ENCODE assay signal across 11 cellular contexts in the genomic region with DNA sequence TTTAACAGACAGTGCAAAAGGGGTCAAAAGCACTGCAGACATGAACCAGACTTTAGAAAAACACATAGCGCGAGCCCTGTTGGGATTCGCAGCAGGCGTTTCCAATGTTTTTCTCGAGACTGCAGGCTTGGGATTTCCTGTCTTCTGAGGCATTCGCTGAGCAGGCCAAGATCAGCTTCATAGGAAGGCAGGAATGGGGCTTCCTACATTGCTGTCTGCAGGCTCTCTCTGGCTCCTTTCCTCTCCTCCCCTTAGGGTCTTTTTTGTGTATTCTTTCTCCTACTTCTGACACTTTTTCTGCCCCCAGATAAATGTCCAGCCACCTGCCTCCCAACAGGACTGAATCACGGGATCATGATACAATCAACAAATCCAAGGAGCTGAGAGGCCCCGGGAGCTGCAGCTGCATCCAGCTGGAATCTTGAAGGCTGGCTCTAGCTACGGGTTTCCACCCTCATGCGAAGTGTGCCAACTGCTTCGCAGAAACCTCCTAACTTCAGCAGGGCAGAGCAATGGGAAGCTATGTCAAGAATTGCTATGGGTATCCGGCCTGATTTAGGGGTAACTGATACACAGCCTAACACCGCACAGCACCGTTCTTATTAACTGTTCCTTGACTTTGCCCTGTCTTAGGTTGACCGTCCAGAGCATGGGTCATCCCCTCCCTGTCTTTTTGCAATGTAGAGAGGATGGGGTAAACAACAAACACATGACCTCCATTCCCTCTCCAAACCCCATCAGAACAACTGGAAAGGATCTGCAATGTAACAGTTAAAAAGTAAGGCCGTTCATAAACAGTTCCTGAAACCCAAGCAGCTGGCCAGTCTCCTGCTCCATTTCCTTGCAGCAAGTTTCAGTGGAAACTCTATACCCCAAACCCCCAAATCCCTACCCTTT. TPM values are rescaled to one million over a fixed set of nuclear protein-coding genes. Genes with fewer than 3 reads are reported as not detected.
DNase-seq lines count a peak whose midpoint lies in the region; TF ChIP-seq lines count a peak whose summit lies in the region.
"Had no signal": no experiment of that assay in that cellular context is flagged by ENCODE, and none has a peak within 500 bp of the region (broad histone marks: within the 10 kb centered on the region; RNA-seq: fewer than 3 reads in every experiment).

No MANE protein-coding gene starts in this region.

- DNase-seq in Daoy (ENCODE audit: low read depth) (peak; percentile 33), brain microvascular endothelial cell (peak; percentile 79), iPS-NIHi7 (ENCODE audit: extremely low spot score) (peak; percentile 38), retina (peak; percentile 48), Caco-2 (no peak), NCI-H524 treated with DMSO at 0.1 percent for 48 hours (lab: John Stamatoyannopoulos, UW) (no peak), HuH-7 (ENCODE audit: low spot score) (no peak)
- DNase-seq in stimulated activated CD4-positive, alpha-beta T cell treated with anti-CD3 and anti-CD28 coated beads, Interleukin-4, amount 100 ng/mL, for 1 hour = no peak
- DNase-seq: activated T-cell treated with anti-CD3 and anti-CD28 coated beads, Interleukin-2, amount 50 U/mL, for 1 hour; CD4-positive, CD25-positive, alpha-beta regulatory T cell; effector memory CD8-positive, alpha-beta T cell had no signal

- intact Hi-C loops in Caco-2 (cut with micrococcal nuclease; ENCODE audit: unreplicated experiment) = loop anchor here (5.0 to 10.0 kb wide), 2 partner anchors 40 to 402 kb away; a partner anchor contains a TSS

- TF ChIP-seq CTCF in brain microvascular endothelial cell (IDR thresholded peaks at IDR 0.05; ENCODE audit: low read depth, low read length, missing control alignments) (no peak), Caco-2 (IDR thresholded peaks at IDR 0.05; ENCODE audit: insufficient read depth in 1 of 2, low read depth in 1 of 2, low read length in 1 of 2, severe bottlenecking in 1 of 2, unreplicated experiment in 1 of 2) (no peak)

- H3K9me3 Mint-ChIP-seq in Caco-2 (ENCODE audit: unreplicated experiment) = peaks cover 6% of the 10 kb centered on the region
- H3K9me3 Mint-ChIP-seq: effector memory CD8-positive, alpha-beta T cell had no signal

- no peak overlapping the region for H3K4me3 ChIP-seq in brain microvascular endothelial cell (ENCODE audit: low read depth, low read length)
- H3K4me3 ChIP-seq in Caco-2 (ENCODE audit: low read depth, low read length) = no peak overlapping the region

- POLR2A ChIA-PET in Caco-2 (lab: Charles Lee) = interaction anchor here (1.2 kb wide), 1 partner anchor 255 kb away, joined by 6 read pairs; a partner anchor contains a TSS

- H3K4me1 ChIP-seq in Caco-2 = no peaks in the 10 kb centered on the region

- CTCF ChIA-PET in Caco-2 (lab: Charles Lee) = interaction anchor here (1.0 kb wide), 1 partner anchor 254 kb away, joined by 3 read pairs; no protein-coding TSS in a partner anchor

- H3K27ac ChIP-seq in brain microvascular endothelial cell = peak overlapping the region; percentile 77

- H3K36me3 ChIP-seq in brain microvascular endothelial cell (replicated peaks) (peaks cover 25% of the 10 kb centered on the region), Caco-2 (ENCODE audit: control insufficient read depth, insufficient read depth, low read length) (peaks cover 4% of the 10 kb centered on the region)

- 0 out of 2 replicates have a peak, but pooled peaks cover 1% of the 10 kb centered on the region for H3K9me3 ChIP-seq in Caco-2

- no TSS peak for BruUV-seq in Caco-2 (replicated peaks; lab: Mats Ljungman, UMichigan)

- in situ Hi-C loops in brain microvascular endothelial cell (cut with HindIII; ENCODE audit: low pct_ligation_motif_present, low sequenced_read_pairs) = no loop called here

- no peak overlapping the region for H3K4me3 Mint-ChIP-seq in Caco-2 (ENCODE audit: unreplicated experiment)
- H3K4me3 Mint-ChIP-seq: CD4-positive, CD25-positive, alpha-beta regulatory T cell; effector memory CD8-positive, alpha-beta T cell had no signal

- H3K27me3 Mint-ChIP-seq in Caco-2 (ENCODE audit: insufficient read depth, unreplicated experiment) = no peaks in the 10 kb centered on the region
- H3K27me3 Mint-ChIP-seq: CD4-positive, CD25-positive, alpha-beta regulatory T cell had no signal

- H3K36me3 Mint-ChIP-seq in Caco-2 (ENCODE audit: insufficient read depth, unreplicated experiment) = peaks cover 54% of the 10 kb centered on the region
- H3K36me3 Mint-ChIP-seq: CD4-positive, CD25-positive, alpha-beta regulatory T cell had no signal

- H3K27me3 ChIP-seq in brain microvascular endothelial cell (replicated peaks) (no peaks in the 10 kb centered on the region), Caco-2 (replicated peaks; ENCODE audit: control insufficient read depth, insufficient read depth, low read length) (no peaks in the 10 kb centered on the region)

- no peaks in the 10 kb centered on the region for H3K4me1 Mint-ChIP-seq in Caco-2 (ENCODE audit: low read depth, unreplicated experiment)

- no peak overlapping the region for H3K27ac Mint-ChIP-seq in Caco-2 (ENCODE audit: unreplicated experiment)
- H3K27ac Mint-ChIP-seq: CD4-positive, CD25-positive, alpha-beta regulatory T cell had no signal

RNA-seq across cellular contexts. Expression of a gene that starts 31.6 kb away (rescaled TPM):
- total RNA-seq in Daoy (2014; rRNA removed; shearing (Covaris generic)) = 129 and 152 TPM in 2 replicates
- 275 and 299 TPM in 2 replicates for total RNA-seq in Caco-2 (2022)

RNA-seq across cellular contexts. Expression of a gene that starts 31.8 kb away (rescaled TPM):
- 8.3 and 12.1 TPM in 2 replicates for total RNA-seq in Daoy (2014; rRNA removed; shearing (Covaris generic))
- 44.3 and 50.5 TPM in 2 replicates for total RNA-seq in Caco-2 (2022)

Comparison
In these comparisons a context has a peak if more than half of its experiments do, and no peak if none do; other contexts are left out.
1. DNase-seq: peak in Daoy (single experiment), brain microvascular endothelial cell (single experiment), iPS-NIHi7 (single experiment) and retina (single experiment); none in stimulated activated CD4-positive, alpha-beta T cell treated with anti-CD3 and anti-CD28 coated beads, Interleukin-4, amount 100 ng/mL, for 1 hour (single experiment), Caco-2 (0 of 2), NCI-H524 treated with DMSO at 0.1 percent for 48 hours (single experiment) and HuH-7 (single experiment).